9 cellular contexts compared by ENCODE assay signal in genomic region chr9:130824616-130825015, GRCh38. TPM values are rescaled to one million over a fixed set of nuclear protein-coding genes. Genes with fewer than 3 reads are reported as not detected.
DNase-seq lines count a peak whose midpoint lies in the region; ATAC-seq and TF ChIP-seq lines count a peak whose summit lies in the region.
"Had no signal": no experiment of that assay in that cellular context is flagged by ENCODE, and none has a peak within 500 bp of the region (broad histone marks: within the 10 kb centered on the region; RNA-seq: fewer than 3 reads in every experiment).

No MANE protein-coding gene starts in this region.

- H3K36me3 ChIP-seq in right atrium auricular region (no peaks in the 10 kb centered on the region), prostate gland (no peaks in the 10 kb centered on the region)

- H3K27me3 ChIP-seq in right atrium auricular region: no peaks in the 10 kb centered on the region
- no peaks in the 10 kb centered on the region for H3K27me3 ChIP-seq in prostate gland (replicated peaks; ENCODE audit: insufficient read depth)

- no peaks in the 10 kb centered on the region for H3K4me1 Mint-ChIP-seq in activated CD4-positive, alpha-beta T cell treated with anti-CD3 and anti-CD28 coated beads for 36 hours
- H3K4me1 Mint-ChIP-seq in T-helper 2 cell treated with Interferon-gamma antibody and Interleukin-4, amounts not matched to agents 5 μg/mL and 100 μg/mL, for 36 hours (ENCODE audit: low read depth): no peaks in the 10 kb centered on the region
- peaks cover 10 to 17% (median 13%) of the 10 kb centered on the region in 4 donors for H3K4me1 Mint-ChIP-seq in naive thymus-derived CD8-positive, alpha-beta T cell

- no peak overlapping the region for H3K27ac Mint-ChIP-seq in activated CD4-positive, alpha-beta T cell treated with anti-CD3 and anti-CD28 coated beads for 36 hours
- H3K27ac Mint-ChIP-seq in T-helper 2 cell treated with Interferon-gamma antibody and Interleukin-4, amounts not matched to agents 5 μg/mL and 100 μg/mL, for 36 hours: no peak overlapping the region
- peak overlapping the region in 2 of 10 donors; percentile 0 to 35 for H3K27ac Mint-ChIP-seq in naive thymus-derived CD8-positive, alpha-beta T cell
- H3K27ac Mint-ChIP-seq: activated T-helper 2 cell treated with anti-CD3 and anti-CD28 coated beads, Interferon-gamma antibody, Interleukin-2, Interleukin-4, amounts not matched to agents 10 μg/mL and 5 μg/mL and 100 μg/mL, durations not matched to agents 14 hours and 24 hours and 36 hours had no signal

- H3K27me3 Mint-ChIP-seq in activated CD4-positive, alpha-beta T cell treated with anti-CD3 and anti-CD28 coated beads for 36 hours: no peaks in the 10 kb centered on the region
- H3K27me3 Mint-ChIP-seq in T-helper 2 cell treated with Interferon-gamma antibody and Interleukin-4, amounts not matched to agents 5 μg/mL and 100 μg/mL, for 36 hours (ENCODE audit: low read depth): peaks cover 3% of the 10 kb centered on the region
- H3K27me3 Mint-ChIP-seq in naive thymus-derived CD8-positive, alpha-beta T cell: no peaks in the 10 kb centered on the region

- H3K36me3 Mint-ChIP-seq in activated CD4-positive, alpha-beta T cell treated with anti-CD3 and anti-CD28 coated beads for 36 hours (ENCODE audit: low read depth): peaks cover 8% of the 10 kb centered on the region
- no peaks in the 10 kb centered on the region for H3K36me3 Mint-ChIP-seq in T-helper 2 cell treated with Interferon-gamma antibody and Interleukin-4, amounts not matched to agents 5 μg/mL and 100 μg/mL, for 36 hours (ENCODE audit: low read depth)
- peaks cover 4 to 12% (median 7%) of the 10 kb centered on the region in 3 donors for H3K36me3 Mint-ChIP-seq in naive thymus-derived CD8-positive, alpha-beta T cell

- WGBS in prostate gland: 23% methylated on average over 4 of the region's 4 CpGs

- H3K4me3 Mint-ChIP-seq in activated CD4-positive, alpha-beta T cell treated with anti-CD3 and anti-CD28 coated beads for 36 hours: no peak overlapping the region
- no peak overlapping the region for H3K4me3 Mint-ChIP-seq in T-helper 2 cell treated with Interferon-gamma antibody and Interleukin-4, amounts not matched to agents 5 μg/mL and 100 μg/mL, for 36 hours
- no peak overlapping the region for H3K4me3 Mint-ChIP-seq in naive thymus-derived CD8-positive, alpha-beta T cell

- H3K4me1 ChIP-seq in right atrium auricular region: peaks cover 0 to 30% of the 10 kb centered on the region in 2 donors
- no peaks in the 10 kb centered on the region for H3K4me1 ChIP-seq in prostate gland (replicated peaks)

- POLR2A ChIA-PET in activated CD4-positive, alpha-beta T cell treated with anti-CD3 and anti-CD28 coated beads for 36 hours (lab: Charles Lee): no interaction called here
- POLR2A ChIA-PET in naive thymus-derived CD8-positive, alpha-beta T cell (lab: Charles Lee): interaction anchor here (0.6 kb wide), 1 partner anchor 22 kb away, joined by 4 read pairs; no protein-coding TSS in a partner anchor

- no peaks in the 10 kb centered on the region for H3K9me3 ChIP-seq in right atrium auricular region
- no peaks in the 10 kb centered on the region for H3K9me3 ChIP-seq in prostate gland

- CTCF ChIA-PET in activated CD4-positive, alpha-beta T cell treated with anti-CD3 and anti-CD28 coated beads for 36 hours (lab: Charles Lee): interaction anchor here (0.9 to 1.7 kb wide), 2 partner anchors 11 to 115 kb away, joined by 4 to 5 read pairs; no protein-coding TSS in a partner anchor

- peak; percentile 60 for DNase-seq in DMS 273 (lab: John Stamatoyannopoulos, UW; ENCODE audit: unreplicated experiment)
- DNase-seq in right atrium auricular region (ENCODE audit: low spot score): no peak
- DNase-seq in prostate gland (ENCODE audit: low spot score): no peak
- no peak for DNase-seq in activated CD4-positive, alpha-beta T cell treated with anti-CD3 and anti-CD28 coated beads for 36 hours
- DNase-seq in T-helper 2 cell treated with Interferon-gamma antibody and Interleukin-4, amounts not matched to agents 5 μg/mL and 100 μg/mL, for 36 hours (ENCODE audit: low spot score): no peak
- DNase-seq in NCI-H226: no peak
- no peak for DNase-seq in naive thymus-derived CD8-positive, alpha-beta T cell

- TF ChIP-seq POLR2A in prostate gland (IDR thresholded peaks at IDR 0.05): no peak

- H3K27ac ChIP-seq in VCaP (peak overlapping the region; percentile 66), right atrium auricular region (peak overlapping the region; percentile 62 to 82), prostate gland (peak overlapping the region; percentile 45 to 68)

- TF ChIP-seq CTCF in VCaP (conservative IDR thresholded peaks at IDR 0.05) (no peak), right atrium auricular region (IDR thresholded peaks at IDR 0.05) (no peak), prostate gland (IDR thresholded peaks at IDR 0.05) (no peak)

- intact Hi-C loops in prostate gland (cut with DNase I): loop anchor here (2.0 kb wide), 1 partner anchor 44 kb away; no protein-coding TSS in a partner anchor
- intact Hi-C loops in activated CD4-positive, alpha-beta T cell treated with anti-CD3 and anti-CD28 coated beads for 36 hours (cut with DNase I, micrococcal nuclease): no loop called here

- ATAC-seq in activated CD4-positive, alpha-beta T cell treated with anti-CD3 and anti-CD28 coated beads for 36 hours: no peak
- no peak for ATAC-seq in naive thymus-derived CD8-positive, alpha-beta T cell

- peaks cover 6% of the 10 kb centered on the region for H3K9me3 Mint-ChIP-seq in activated CD4-positive, alpha-beta T cell treated with anti-CD3 and anti-CD28 coated beads for 36 hours (ENCODE audit: low read depth)
- H3K9me3 Mint-ChIP-seq in T-helper 2 cell treated with Interferon-gamma antibody and Interleukin-4, amounts not matched to agents 5 μg/mL and 100 μg/mL, for 36 hours: peaks cover 8% of the 10 kb centered on the region
- peaks cover 0 to 9% (median 6%) of the 10 kb centered on the region in 9 donors for H3K9me3 Mint-ChIP-seq in naive thymus-derived CD8-positive, alpha-beta T cell

- H3K4me3 ChIP-seq in right atrium auricular region (no peak overlapping the region), prostate gland (no peak overlapping the region)

RNA-seq across cellular contexts. Expression of gene ABL1, which starts 10.4 kb away (rescaled TPM):
- 10 to 100 TPM; 26.3 to 38.9 TPM for total RNA-seq in right atrium auricular region
- 10 to 100 TPM; 48.2 to 73.4 TPM for total RNA-seq in prostate gland
- 10 to 100 TPM; 31.8 to 32.3 TPM for total RNA-seq in activated CD4-positive, alpha-beta T cell treated with anti-CD3 and anti-CD28 coated beads for 36 hours
- total RNA-seq in naive thymus-derived CD8-positive, alpha-beta T cell: 10 to 100 TPM; 34.3 to 38.9 TPM
- 10 to 100 TPM in 2 of 3 donors, 1 to 10 TPM in 1; 6.4 to 16.8 (median 11.0) TPM for polyA plus RNA-seq in naive thymus-derived CD8-positive, alpha-beta T cell
